8 cellular contexts compared by ENCODE assay signal in genomic region chr2:47520825-47521665, GRCh38. TPM values are rescaled to one million over a fixed set of nuclear protein-coding genes. Genes with fewer than 3 reads are reported as not detected.
DNase-seq lines count a peak whose midpoint lies in the region; ATAC-seq and TF ChIP-seq lines count a peak whose summit lies in the region.

No MANE protein-coding gene starts in this region.

- H3K27ac ChIP-seq in ascending aorta (no peak overlapping the region), iPS DF 6.9 (ENCODE audit: low read length) (no peak overlapping the region)

- H3K9me3 ChIP-seq in ascending aorta (no peaks in the 10 kb centered on the region), iPS DF 6.9 (ENCODE audit: control insufficient read depth, insufficient read depth, low read length) (no peaks in the 10 kb centered on the region)

- TF ChIP-seq POLR2A in GM10847 (IDR thresholded peaks at IDR 0.05; ENCODE audit: extremely low read depth, insufficient read length), result peak; percentile 28

- no CpG with 5 or more reads among the region's 97 CpGs for WGBS in iPS DF 6.9 (ENCODE audit: insufficient coverage, insufficient read length)

- H3K4me3 ChIP-seq in ascending aorta (peak overlapping the region; percentile 45 to 62), iPS DF 6.9 (ENCODE audit: low read length) (peak overlapping the region; percentile 14; the same call in 1 of the 2 replicates)

- no peak for TF ChIP-seq CTCF in ascending aorta (IDR thresholded peaks at IDR 0.05)

- H3K4me1 ChIP-seq in ascending aorta (no peaks in the 10 kb centered on the region), iPS DF 6.9 (ENCODE audit: control insufficient read depth, insufficient read depth, low read length) (peaks cover 7% of the 10 kb centered on the region)

- H3K27me3 ChIP-seq in ascending aorta (no peaks in the 10 kb centered on the region), iPS DF 6.9 (ENCODE audit: control insufficient read depth, insufficient read depth, low read length) (no peaks in the 10 kb centered on the region)

- intact Hi-C loops in ascending aorta (cut with DNase I), result no loop called here

- DNase-seq in NCI-H1105 treated with DMSO at 0.1 percent for 48 hours (lab: John Stamatoyannopoulos, UW) (peak; percentile 87), T-helper 2 cell (peak; percentile 28 to 94 (median 53)), ascending aorta (ENCODE audit: low spot score in 2 of 2) (no peak), iPS DF 6.9 (ENCODE audit: low read depth, low spot score) (peak; percentile 25), HT-29 (ENCODE audit: low spot score) (no peak)
- peak; percentile 55 to 58 for DNase-seq in stimulated activated CD4-positive, alpha-beta T cell treated with anti-CD3 and anti-CD28 coated beads, Interleukin-1b, Interleukin-23, amount 100 ng/mL, for 4 hours (ENCODE audit: low read depth in 2 of 2)

- ATAC-seq in HG02571 (IDR thresholded peaks at IDR 0.05; ENCODE audit: unreplicated experiment), result peak; percentile 73

- H3K36me3 ChIP-seq in ascending aorta (no peaks in the 10 kb centered on the region), iPS DF 6.9 (ENCODE audit: control insufficient read depth, insufficient read depth, low read length) (0 out of 2 replicates have a peak, but pooled peaks cover 2% of the 10 kb centered on the region)

RNA-seq across cellular contexts. Expression of gene KCNK12, which starts 49.7 kb away (rescaled TPM):
- not detected for total RNA-seq in ascending aorta
- total RNA-seq in HT-29 (2014; rRNA removed; shearing (Covaris generic)), result not detected in 2 replicates

Comparison
In these comparisons a context has a peak if more than half of its experiments do, and no peak if none do; other contexts are left out.
1. DNase-seq: peak in NCI-H1105 treated with DMSO at 0.1 percent for 48 hours (single experiment), T-helper 2 cell (5 of 5), iPS DF 6.9 (single experiment) and stimulated activated CD4-positive, alpha-beta T cell treated with anti-CD3 and anti-CD28 coated beads, Interleukin-1b, Interleukin-23, amount 100 ng/mL, for 4 hours (2 of 2); none in ascending aorta (0 of 2) and HT-29 (single experiment).